17 cellular contexts compared by ENCODE assay signal in genomic region chr5:36155291-36155690, GRCh38.
"Had no signal": no experiment of that assay in that cellular context is flagged by ENCODE, and none has a peak within 500 bp of the region (broad histone marks: within the 10 kb centered on the region; RNA-seq: fewer than 3 reads in every experiment).

No MANE protein-coding gene starts in this region.

- H3K9me3 ChIP-seq: ascending aorta, colonic mucosa, psoas muscle, right lobe of liver had no signal

- H3K36me3 ChIP-seq: colonic mucosa had no signal

- DNase-seq: activated CD4-positive, alpha-beta memory T cell treated with anti-CD3 and anti-CD28 coated beads, Interleukin-2, amount 10 ng/mL, durations not matched to agents 7 days and 5 days; activated CD4-positive, alpha-beta T cell treated with anti-CD3 and anti-CD28 coated beads for 1 hour; activated naive CD4-positive, alpha-beta T cell; colonic mucosa; effector CD4-positive, alpha-beta T cell; hippocampal formation; kidney glomerular epithelial cell; natural killer cell; occipital lobe; psoas muscle; right lobe of liver; stimulated activated CD4-positive, alpha-beta T cell treated with anti-CD3 and anti-CD28 coated beads, Interleukin-12 subunit alpha, Interleukin-12 subunit beta, amount 100 ng/mL, for 4 hours; stimulated activated CD4-positive, alpha-beta T cell treated with anti-CD3 and anti-CD28 coated beads, Interleukin-4, amount 100 ng/mL, for 1 hour; stimulated activated CD8-positive, alpha-beta memory T cell treated with anti-CD3 and anti-CD28 coated beads, Interleukin-4, amount 100 ng/mL, for 48 hours; T-helper 9 cell had no signal

- H3K4me3 ChIP-seq: ascending aorta, colonic mucosa, psoas muscle, right lobe of liver had no signal

- H3K27me3 Mint-ChIP-seq: activated CD4-positive, alpha-beta memory T cell treated with anti-CD3 and anti-CD28 coated beads, Interleukin-2, amount 10 ng/mL, durations not matched to agents 7 days and 5 days; stimulated activated naive CD8-positive, alpha-beta T cell treated with anti-CD3 and anti-CD28 coated beads, Interleukin-15, Interleukin-2, amounts not matched to agents 100 ng/mL and 50 ng/mL, for 24 hours had no signal

- H3K9me3 Mint-ChIP-seq: activated CD4-positive, alpha-beta memory T cell treated with anti-CD3 and anti-CD28 coated beads, Interleukin-2, amount 10 ng/mL, durations not matched to agents 7 days and 5 days; natural killer cell; stimulated activated naive CD8-positive, alpha-beta T cell treated with anti-CD3 and anti-CD28 coated beads, Interleukin-15, Interleukin-2, amounts not matched to agents 100 ng/mL and 50 ng/mL, for 24 hours had no signal

- H3K27ac Mint-ChIP-seq: activated CD4-positive, alpha-beta memory T cell treated with anti-CD3 and anti-CD28 coated beads, Interleukin-2, amount 10 ng/mL, durations not matched to agents 7 days and 5 days; natural killer cell; stimulated activated naive CD8-positive, alpha-beta T cell treated with anti-CD3 and anti-CD28 coated beads, Interleukin-15, Interleukin-2, amounts not matched to agents 100 ng/mL and 50 ng/mL, for 24 hours had no signal

- H3K27ac ChIP-seq: ascending aorta, colonic mucosa, right lobe of liver had no signal

- ATAC-seq: natural killer cell, right lobe of liver had no signal

- H3K4me3 Mint-ChIP-seq: activated CD4-positive, alpha-beta memory T cell treated with anti-CD3 and anti-CD28 coated beads, Interleukin-2, amount 10 ng/mL, durations not matched to agents 7 days and 5 days; natural killer cell; stimulated activated naive CD8-positive, alpha-beta T cell treated with anti-CD3 and anti-CD28 coated beads, Interleukin-15, Interleukin-2, amounts not matched to agents 100 ng/mL and 50 ng/mL, for 24 hours had no signal

- H3K27me3 ChIP-seq: ascending aorta, colonic mucosa, right lobe of liver had no signal
